ENCODE assay signal across 1 cellular context in the genomic region with DNA sequence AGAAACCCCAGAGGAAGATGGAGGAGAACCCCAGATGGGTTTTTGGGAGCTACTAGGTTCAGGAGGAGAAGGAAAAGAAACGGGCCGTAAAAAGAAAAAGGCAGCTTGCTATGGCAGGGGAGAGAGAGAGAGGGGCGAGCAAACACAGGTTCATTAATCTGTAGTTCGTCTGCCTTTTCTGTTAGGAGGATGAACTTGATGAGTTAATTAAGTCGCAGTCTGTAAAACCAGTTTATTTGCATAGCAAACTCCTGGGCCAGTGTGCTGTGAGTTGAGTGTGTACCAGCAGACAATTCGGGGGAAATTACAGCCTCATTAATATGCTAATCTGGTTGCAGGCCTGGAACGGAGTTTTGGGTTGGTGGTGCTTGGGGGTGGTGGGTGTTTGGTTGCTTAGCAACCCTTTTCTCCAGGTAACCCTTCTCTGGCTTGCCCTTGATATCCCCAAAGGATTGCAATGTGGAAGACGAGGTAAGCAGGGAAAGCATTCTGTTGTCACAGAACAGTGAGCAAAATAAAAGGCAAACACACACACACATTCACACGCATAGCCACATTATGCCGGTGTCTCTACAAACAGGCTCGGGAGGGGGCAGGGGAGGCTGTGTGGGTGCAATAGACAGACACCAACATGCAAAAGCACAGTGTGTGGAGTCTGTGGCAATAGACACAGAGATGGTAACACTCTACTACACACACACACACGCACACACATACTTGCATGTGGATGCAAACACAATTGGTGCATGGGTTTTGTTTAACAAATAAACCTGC.
TF ChIP-seq lines count a peak whose summit lies in the region.

No MANE protein-coding gene starts in this region.

TF ChIP-seq in WTC11, 78 proteins besides CTCF, POLR2A, EP300 and RAD21 (continued from another document):
- TF ChIP-seq, protein P1, sequence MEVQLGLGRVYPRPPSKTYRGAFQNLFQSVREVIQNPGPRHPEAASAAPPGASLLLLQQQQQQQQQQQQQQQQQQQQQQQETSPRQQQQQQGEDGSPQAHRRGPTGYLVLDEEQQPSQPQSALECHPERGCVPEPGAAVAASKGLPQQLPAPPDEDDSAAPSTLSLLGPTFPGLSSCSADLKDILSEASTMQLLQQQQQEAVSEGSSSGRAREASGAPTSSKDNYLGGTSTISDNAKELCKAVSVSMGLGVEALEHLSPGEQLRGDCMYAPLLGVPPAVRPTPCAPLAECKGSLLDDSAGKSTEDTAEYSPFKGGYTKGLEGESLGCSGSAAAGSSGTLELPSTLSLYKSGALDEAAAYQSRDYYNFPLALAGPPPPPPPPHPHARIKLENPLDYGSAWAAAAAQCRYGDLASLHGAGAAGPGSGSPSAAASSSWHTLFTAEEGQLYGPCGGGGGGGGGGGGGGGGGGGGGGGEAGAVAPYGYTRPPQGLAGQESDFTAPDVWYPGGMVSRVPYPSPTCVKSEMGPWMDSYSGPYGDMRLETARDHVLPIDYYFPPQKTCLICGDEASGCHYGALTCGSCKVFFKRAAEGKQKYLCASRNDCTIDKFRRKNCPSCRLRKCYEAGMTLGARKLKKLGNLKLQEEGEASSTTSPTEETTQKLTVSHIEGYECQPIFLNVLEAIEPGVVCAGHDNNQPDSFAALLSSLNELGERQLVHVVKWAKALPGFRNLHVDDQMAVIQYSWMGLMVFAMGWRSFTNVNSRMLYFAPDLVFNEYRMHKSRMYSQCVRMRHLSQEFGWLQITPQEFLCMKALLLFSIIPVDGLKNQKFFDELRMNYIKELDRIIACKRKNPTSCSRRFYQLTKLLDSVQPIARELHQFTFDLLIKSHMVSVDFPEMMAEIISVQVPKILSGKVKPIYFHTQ (CRISPR knock-in tag; IDR thresholded peaks at IDR 0.05): no peak
- no peak for TF ChIP-seq NR3C1 (CRISPR knock-in tag; conservative IDR thresholded peaks at IDR 0.05; ENCODE audit: low read depth)
- TF ChIP-seq, protein P2, sequence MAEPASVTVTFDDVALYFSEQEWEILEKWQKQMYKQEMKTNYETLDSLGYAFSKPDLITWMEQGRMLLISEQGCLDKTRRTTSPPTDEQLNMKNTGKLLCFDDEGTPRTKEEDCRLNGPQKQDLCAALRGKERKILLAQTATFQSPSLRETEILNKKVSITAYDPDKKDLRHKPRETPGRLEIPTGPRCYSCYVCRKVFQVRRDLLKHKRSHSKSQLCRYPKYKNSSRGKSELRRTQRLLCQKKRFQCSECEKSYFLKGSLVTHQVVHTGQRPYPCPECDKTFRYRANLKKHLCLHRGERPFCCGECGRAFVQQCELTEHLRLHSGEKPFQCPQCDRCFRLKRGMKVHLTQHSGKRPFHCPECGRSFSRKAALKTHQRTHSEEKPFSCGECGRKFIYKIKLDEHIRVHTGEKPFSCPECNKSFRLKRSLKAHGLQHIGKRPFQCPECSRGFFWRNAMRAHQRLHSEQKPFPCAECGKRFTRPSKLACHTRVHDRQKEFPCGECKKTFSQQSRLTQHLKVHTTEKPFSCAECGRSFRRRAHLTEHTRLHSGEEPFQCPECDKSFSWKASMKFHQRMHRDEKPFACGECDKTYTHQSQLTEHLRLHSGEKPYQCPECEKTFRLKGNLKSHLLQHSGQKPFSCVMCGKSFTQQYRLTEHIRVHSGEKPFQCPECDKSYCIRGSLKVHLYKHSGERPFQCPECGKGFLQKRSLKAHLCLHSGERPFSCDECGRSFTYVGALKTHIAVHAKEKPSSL (CRISPR knock-in tag; conservative IDR thresholded peaks at IDR 0.05): no peak
- no peak for TF ChIP-seq OVOL2 (CRISPR knock-in tag; IDR thresholded peaks at IDR 0.05; ENCODE audit: borderline replicate concordance)
- TF ChIP-seq KAT7 (CRISPR knock-in tag; IDR thresholded peaks at IDR 0.05; ENCODE audit: borderline replicate concordance): no peak
- TF ChIP-seq, protein P3, sequence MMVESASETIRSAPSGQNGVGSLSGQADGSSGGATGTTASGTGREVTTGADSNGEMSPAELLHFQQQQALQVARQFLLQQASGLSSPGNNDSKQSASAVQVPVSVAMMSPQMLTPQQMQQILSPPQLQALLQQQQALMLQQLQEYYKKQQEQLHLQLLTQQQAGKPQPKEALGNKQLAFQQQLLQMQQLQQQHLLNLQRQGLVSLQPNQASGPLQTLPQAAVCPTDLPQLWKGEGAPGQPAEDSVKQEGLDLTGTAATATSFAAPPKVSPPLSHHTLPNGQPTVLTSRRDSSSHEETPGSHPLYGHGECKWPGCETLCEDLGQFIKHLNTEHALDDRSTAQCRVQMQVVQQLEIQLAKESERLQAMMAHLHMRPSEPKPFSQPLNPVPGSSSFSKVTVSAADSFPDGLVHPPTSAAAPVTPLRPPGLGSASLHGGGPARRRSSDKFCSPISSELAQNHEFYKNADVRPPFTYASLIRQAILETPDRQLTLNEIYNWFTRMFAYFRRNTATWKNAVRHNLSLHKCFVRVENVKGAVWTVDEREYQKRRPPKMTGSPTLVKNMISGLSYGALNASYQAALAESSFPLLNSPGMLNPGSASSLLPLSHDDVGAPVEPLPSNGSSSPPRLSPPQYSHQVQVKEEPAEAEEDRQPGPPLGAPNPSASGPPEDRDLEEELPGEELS (CRISPR knock-in tag; IDR thresholded peaks at IDR 0.05): no peak
- TF ChIP-seq NR2C2 (CRISPR knock-in tag; IDR thresholded peaks at IDR 0.05): no peak
- TF ChIP-seq, protein P4, sequence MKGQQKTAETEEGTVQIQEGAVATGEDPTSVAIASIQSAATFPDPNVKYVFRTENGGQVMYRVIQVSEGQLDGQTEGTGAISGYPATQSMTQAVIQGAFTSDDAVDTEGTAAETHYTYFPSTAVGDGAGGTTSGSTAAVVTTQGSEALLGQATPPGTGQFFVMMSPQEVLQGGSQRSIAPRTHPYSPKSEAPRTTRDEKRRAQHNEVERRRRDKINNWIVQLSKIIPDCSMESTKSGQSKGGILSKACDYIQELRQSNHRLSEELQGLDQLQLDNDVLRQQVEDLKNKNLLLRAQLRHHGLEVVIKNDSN (CRISPR knock-in tag; IDR thresholded peaks at IDR 0.05): no peak
